8 cellular contexts compared by ENCODE assay signal in the genomic region with DNA sequence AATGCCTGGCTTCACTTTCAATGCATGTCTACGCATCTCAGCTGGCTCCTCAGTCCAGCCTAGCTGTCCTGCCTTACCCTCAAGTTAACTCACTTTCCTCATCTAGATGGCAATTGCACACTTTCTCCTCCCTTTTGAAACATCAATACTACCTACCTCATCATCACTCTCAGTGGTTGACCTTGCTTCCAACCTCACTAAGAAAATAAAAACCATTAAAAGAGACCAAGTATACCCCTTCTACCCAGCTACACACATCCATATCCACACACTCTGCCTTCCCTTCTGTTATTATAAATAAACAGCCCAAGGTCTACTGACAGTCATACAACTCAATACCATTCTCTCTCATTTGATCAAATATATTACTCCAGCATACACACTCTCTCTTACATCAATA.
"Had no signal": no experiment of that assay in that cellular context is flagged by ENCODE, and none has a peak within 500 bp of the region (broad histone marks: within the 10 kb centered on the region; RNA-seq: fewer than 3 reads in every experiment).

No MANE protein-coding gene starts in this region.

- H2AFZ ChIP-seq: GM23248 had no signal

- H3K27ac Mint-ChIP-seq: HFFc6 had no signal

- ATAC-seq: HCT116, HepG2 had no signal

- H3K4me3 ChIP-seq: GM23248, HAP-1 had no signal

- H3K4me3 Mint-ChIP-seq: HFFc6 had no signal

- H3K36me3 ChIP-seq: HAP-1 had no signal

- H3K27ac ChIP-seq: GM23248, HL-60 had no signal

- H3K9me3 ChIP-seq: HAP-1 had no signal

- H3K9ac ChIP-seq: GM23248 had no signal

- H3K9me3 Mint-ChIP-seq: HFFc6 had no signal

- DNase-seq: GM23248, GOT3, H7, HFFc6 had no signal
